ENCODE assay signal across 16 cellular contexts in genomic region chrX:71545364-71545763, GRCh38.
"Had no signal": no experiment of that assay in that cellular context is flagged by ENCODE, and none has a peak within 500 bp of the region (broad histone marks: within the 10 kb centered on the region; RNA-seq: fewer than 3 reads in every experiment).

No MANE protein-coding gene starts in this region.

- H3K4me3 Mint-ChIP-seq: activated naive CD8-positive, alpha-beta T cell treated with anti-CD3 and anti-CD28 coated beads, Interleukin-2, amount 10 ng/mL, durations not matched to agents 7 days and 5 days; natural killer cell; stimulated activated naive B cell treated with anti-CD40 and anti-IgM and Interleukin-4, amounts not matched to agents 10 μg/mL and 1 μg/mL and 100 μg/mL, for 72 hours had no signal

- H3K4me1 ChIP-seq: prostate gland, testis had no signal

- ATAC-seq: heart left ventricle; left colon; natural killer cell; right lobe of liver; stimulated activated naive B cell treated with anti-CD40 and anti-IgM and Interleukin-4, amounts not matched to agents 10 μg/mL and 1 μg/mL and 100 μg/mL, for 72 hours had no signal

- H3K9me3 ChIP-seq: esophagus squamous epithelium, heart left ventricle, prostate gland, right lobe of liver, testis had no signal

- H3K27me3 Mint-ChIP-seq: activated naive CD8-positive, alpha-beta T cell treated with anti-CD3 and anti-CD28 coated beads, Interleukin-2, amount 10 ng/mL, durations not matched to agents 7 days and 5 days; stimulated activated naive B cell treated with anti-CD40 and anti-IgM and Interleukin-4, amounts not matched to agents 10 μg/mL and 1 μg/mL and 100 μg/mL, for 72 hours had no signal

- H3K9me3 Mint-ChIP-seq: activated naive CD8-positive, alpha-beta T cell treated with anti-CD3 and anti-CD28 coated beads, Interleukin-2, amount 10 ng/mL, durations not matched to agents 7 days and 5 days; natural killer cell; stimulated activated naive B cell treated with anti-CD40 and anti-IgM and Interleukin-4, amounts not matched to agents 10 μg/mL and 1 μg/mL and 100 μg/mL, for 72 hours had no signal

- H3K27me3 ChIP-seq: esophagus squamous epithelium, right lobe of liver, testis had no signal

- H3K36me3 ChIP-seq: prostate gland had no signal

- DNase-seq: activated CD4-positive, alpha-beta T cell treated with anti-CD3 and anti-CD28 coated beads for 48 hours; activated naive CD8-positive, alpha-beta T cell treated with anti-CD3 and anti-CD28 coated beads, Interleukin-2, amount 10 ng/mL, durations not matched to agents 7 days and 5 days; aorta; dorsolateral prefrontal cortex; esophagus squamous epithelium; foreskin fibroblast; heart left ventricle; mammary epithelial cell; natural killer cell; occipital lobe; right lobe of liver; stimulated activated naive B cell treated with anti-CD40 and anti-IgM and Interleukin-4, amounts not matched to agents 10 μg/mL and 1 μg/mL and 100 μg/mL, for 72 hours; T1000; testis had no signal

- H3K4me3 ChIP-seq: dorsolateral prefrontal cortex, esophagus squamous epithelium, heart left ventricle, prostate gland, right lobe of liver, testis had no signal

- H3K27ac ChIP-seq: dorsolateral prefrontal cortex, esophagus squamous epithelium, prostate gland, right lobe of liver, testis had no signal
